In the genomic region with DNA sequence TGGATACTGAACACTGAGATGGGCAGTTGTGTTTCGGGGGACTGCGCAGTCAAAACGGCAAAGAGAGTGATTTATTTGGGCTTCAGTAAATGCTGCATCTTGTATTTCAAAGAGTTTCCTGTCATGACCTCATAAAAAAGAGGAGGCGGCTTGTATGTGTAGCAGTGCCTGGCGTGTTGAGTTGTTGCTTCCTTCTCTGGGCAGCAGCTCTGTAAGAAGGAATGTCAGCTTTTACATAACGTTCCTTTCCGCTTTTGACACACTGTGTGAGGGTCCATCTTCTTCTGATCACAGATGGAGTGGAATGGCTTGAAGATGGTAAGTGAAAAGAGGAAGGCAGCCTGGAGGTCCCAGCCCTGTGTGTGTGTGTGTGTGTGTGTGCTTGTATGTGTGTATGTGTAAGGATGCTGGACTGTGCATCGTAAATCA, we compare ENCODE assay signal across 9 cellular contexts.
DNase-seq lines count a peak whose midpoint lies in the region; ATAC-seq, FAIRE-seq and TF ChIP-seq lines count a peak whose summit lies in the region.
"Had no signal": no experiment of that assay in that cellular context is flagged by ENCODE, and none has a peak within 500 bp of the region (broad histone marks: within the 10 kb centered on the region; RNA-seq: fewer than 3 reads in every experiment).

No MANE protein-coding gene starts in this region.

- ATAC-seq in GM18505 (IDR thresholded peaks at IDR 0.05; ENCODE audit: unreplicated experiment): no peak
- ATAC-seq: body of pancreas had no signal

- DNase-seq in DMS 273 (lab: John Stamatoyannopoulos, UW; ENCODE audit: unreplicated experiment): peak; percentile 72
- peak; percentile 54 for DNase-seq in NCI-H1417 treated with DMSO at 0.1 percent for 48 hours (lab: John Stamatoyannopoulos, UW)
- DNase-seq in SKM-1 treated with dmso at 0.1 percent for 144 hours (lab: John Stamatoyannopoulos, UW; ENCODE audit: unreplicated experiment): peak; percentile 74
- peak; percentile 70 for DNase-seq in medulla oblongata (ENCODE audit: extremely low spot score)
- no peak for DNase-seq in GM19239 (ENCODE audit: insufficient read length, low spot score)
- DNase-seq in T-helper 9 cell: no peak
- no peak for DNase-seq in germinal center (ENCODE audit: low spot score)

- TF ChIP-seq POLR2A in GM18505 (IDR thresholded peaks at IDR 0.05; ENCODE audit: borderline replicate concordance, extremely low read depth, insufficient read depth, insufficient read length): no peak

- FAIRE-seq in GM19239 (lab: Jason Lieb, UNC): no peak

Comparison
In these comparisons a context has a peak if more than half of its experiments do, and no peak if none do; other contexts are left out.
1. DNase-seq: peak in DMS 273 (single experiment), NCI-H1417 treated with DMSO at 0.1 percent for 48 hours (single experiment), SKM-1 treated with dmso at 0.1 percent for 144 hours (single experiment) and medulla oblongata (single experiment); none in GM19239 (single experiment), T-helper 9 cell (single experiment) and germinal center (single experiment).